Comparison of ENCODE assay signal across 8 cellular contexts in genomic region chr12:132523576-132524331, GRCh38. TPM values are rescaled to one million over a fixed set of nuclear protein-coding genes. Genes with fewer than 3 reads are reported as not detected.
DNase-seq lines count a peak whose midpoint lies in the region; ATAC-seq and TF ChIP-seq lines count a peak whose summit lies in the region.

No MANE protein-coding gene starts in this region.

- peaks cover 7% of the 10 kb centered on the region; the same call in 1 of the 2 replicates for H3K9me3 ChIP-seq in Caco-2

- H3K27me3 Mint-ChIP-seq in Caco-2 (ENCODE audit: insufficient read depth, unreplicated experiment) (no peaks in the 10 kb centered on the region), memory B cell (no peaks in the 10 kb centered on the region)
- H3K27me3 Mint-ChIP-seq in activated CD8-positive, alpha-beta T cell treated with anti-CD3 and anti-CD28 coated beads for 36 hours, result no peaks in the 10 kb centered on the region

- H3K27ac Mint-ChIP-seq in Caco-2 (ENCODE audit: unreplicated experiment) (no peak overlapping the region), memory B cell (no peak overlapping the region)
- H3K27ac Mint-ChIP-seq in activated CD8-positive, alpha-beta T cell treated with anti-CD3 and anti-CD28 coated beads for 36 hours, result no peak overlapping the region

- peaks cover 4% of the 10 kb centered on the region for H3K4me1 Mint-ChIP-seq in Caco-2 (ENCODE audit: low read depth, unreplicated experiment)
- H3K4me1 Mint-ChIP-seq in activated CD8-positive, alpha-beta T cell treated with anti-CD3 and anti-CD28 coated beads for 36 hours (ENCODE audit: low read depth), result peaks cover 6% of the 10 kb centered on the region
- H3K4me1 Mint-ChIP-seq in memory B cell, result peaks cover 18% of the 10 kb centered on the region

- H3K36me3 Mint-ChIP-seq in Caco-2 (ENCODE audit: insufficient read depth, unreplicated experiment) (peaks cover 16% of the 10 kb centered on the region), memory B cell (peaks cover 13% of the 10 kb centered on the region)
- H3K36me3 Mint-ChIP-seq in activated CD8-positive, alpha-beta T cell treated with anti-CD3 and anti-CD28 coated beads for 36 hours (ENCODE audit: low read depth), result peaks cover 7% of the 10 kb centered on the region

- DNase-seq in Caco-2 (peak; percentile 61 to 78), NCI-H345 (lab: John Stamatoyannopoulos, UW) (peak; percentile 28), dorsolateral prefrontal cortex (peak; percentile 74 to 89 (median 82)), memory B cell (ENCODE audit: low spot score in 2 of 2) (peak; percentile 80 to 84)
- peak; percentile 86 for DNase-seq in activated CD8-positive, alpha-beta T cell treated with anti-CD3 and anti-CD28 coated beads for 36 hours
- DNase-seq in stimulated activated CD8-positive, alpha-beta memory T cell treated with anti-CD3 and anti-CD28 coated beads, Interleukin-4, amount 100 ng/mL, for 1 hour (ENCODE audit: low read depth in 2 of 2, low spot score in 1 of 2), result peak; percentile 42 to 47

- H3K4me3 ChIP-seq in Caco-2 (ENCODE audit: low read depth, low read length) (no peak overlapping the region), dorsolateral prefrontal cortex (no peak overlapping the region)

- POLR2A ChIA-PET in Caco-2 (lab: Charles Lee), result no interaction called here
- POLR2A ChIA-PET in activated CD8-positive, alpha-beta T cell treated with anti-CD3 and anti-CD28 coated beads for 36 hours (lab: Charles Lee), result no interaction called here

- H3K4me3 Mint-ChIP-seq in Caco-2 (ENCODE audit: unreplicated experiment), result no peak overlapping the region
- H3K4me3 Mint-ChIP-seq in activated CD8-positive, alpha-beta T cell treated with anti-CD3 and anti-CD28 coated beads for 36 hours, result no peak overlapping the region
- no peak overlapping the region for H3K4me3 Mint-ChIP-seq in memory B cell

- CTCF ChIA-PET in Caco-2 (lab: Charles Lee), result interaction anchor here (0.5 to 1.9 kb wide), 4 partner anchors 84 to 109 kb away, joined by 3 to 25 read pairs (median 5); no protein-coding TSS in a partner anchor
- CTCF ChIA-PET in activated CD8-positive, alpha-beta T cell treated with anti-CD3 and anti-CD28 coated beads for 36 hours (lab: Charles Lee), result interaction anchor here (0.6 to 7.0 kb wide), 18 partner anchors 10 to 206 kb away, joined by 3 to 69 read pairs (median 4); no protein-coding TSS in a partner anchor

- TF ChIP-seq CTCF in Caco-2 (IDR thresholded peaks at IDR 0.05; ENCODE audit: insufficient read depth in 1 of 2, low read depth in 1 of 2, low read length in 1 of 2, severe bottlenecking in 1 of 2, unreplicated experiment in 1 of 2) (peak; percentile 84 to 85), dorsolateral prefrontal cortex (IDR thresholded peaks at IDR 0.05 in 54 of 56, conservative IDR thresholded peaks at IDR 0.05 in 2 of 56; ENCODE audit: low read depth in 1 of 56, partially characterized antibody in 56 of 56) (peak; percentile 58 to 95 (median 90))
- TF ChIP-seq CTCF in activated CD8-positive, alpha-beta T cell treated with anti-CD3 and anti-CD28 coated beads for 36 hours (IDR thresholded peaks at IDR 0.05), result peak; percentile 92

- H3K9me3 Mint-ChIP-seq in Caco-2 (ENCODE audit: unreplicated experiment) (peaks cover 7% of the 10 kb centered on the region), memory B cell (peaks cover 2% of the 10 kb centered on the region)
- no peaks in the 10 kb centered on the region for H3K9me3 Mint-ChIP-seq in activated CD8-positive, alpha-beta T cell treated with anti-CD3 and anti-CD28 coated beads for 36 hours

- intact Hi-C loops in Caco-2 (cut with micrococcal nuclease; ENCODE audit: unreplicated experiment), result loop anchor here (1.0 to 5.0 kb wide), 3 partner anchors 29 to 108 kb away; no protein-coding TSS in a partner anchor
- intact Hi-C loops in activated CD8-positive, alpha-beta T cell treated with anti-CD3 and anti-CD28 coated beads for 36 hours (cut with micrococcal nuclease), result loop anchor here (5.0 kb wide), 1 partner anchor 106 kb away; no protein-coding TSS in a partner anchor
- intact Hi-C loops in dorsolateral prefrontal cortex (cut with DNase I), result loop anchor here (1.0 to 5.0 kb wide), 4 partner anchors 36 to 109 kb away; partner anchors contain the start of gene P2RX2 (in 1 of the 2)

- peak; percentile 51 for ATAC-seq in GM21619 (IDR thresholded peaks at IDR 0.05; ENCODE audit: unreplicated experiment)
- ATAC-seq in activated CD8-positive, alpha-beta T cell treated with anti-CD3 and anti-CD28 coated beads for 36 hours, result peak; percentile 86
- peak; percentile 87 for ATAC-seq in memory B cell (ENCODE audit: low read depth)
- no peak for ATAC-seq in GM18520 (IDR thresholded peaks at IDR 0.05; ENCODE audit: unreplicated experiment)

- peak overlapping the region in 53 of 59 donors; percentile 3 to 90 (median 69) for H3K27ac ChIP-seq in dorsolateral prefrontal cortex

- H3K36me3 ChIP-seq in Caco-2 (ENCODE audit: control insufficient read depth, insufficient read depth, low read length), result no peaks in the 10 kb centered on the region

- BruUV-seq in Caco-2 (replicated peaks; lab: Mats Ljungman, UMichigan), result no TSS peak

- H3K27me3 ChIP-seq in Caco-2 (replicated peaks; ENCODE audit: control insufficient read depth, insufficient read depth, low read length) (no peaks in the 10 kb centered on the region), dorsolateral prefrontal cortex (no peaks in the 10 kb centered on the region)

- H3K4me1 ChIP-seq in Caco-2, result peaks cover 12% of the 10 kb centered on the region

RNA-seq across cellular contexts. Expression of gene FBRSL1, which starts 33.8 kb away (rescaled TPM):
- total RNA-seq in Caco-2 (2022), result 90.3 and 96.1 TPM in 2 replicates
- 10 to 100 TPM; 41.4 to 48.1 TPM for total RNA-seq in activated CD8-positive, alpha-beta T cell treated with anti-CD3 and anti-CD28 coated beads for 36 hours
- total RNA-seq in dorsolateral prefrontal cortex, result 100 to 1,000 TPM in 3 of 120 experiments, 10 to 100 TPM in 117; 41.4 to 125 (median 65.3) TPM

Comparison
In these comparisons a context has a peak if more than half of its experiments do, and no peak if none do; other contexts are left out.
1. DNase-seq: peak in every context shown above with its lines; median percentile 86 in activated CD8-positive, alpha-beta T cell treated with anti-CD3 and anti-CD28 coated beads for 36 hours; 82 in memory B cell; 82 in dorsolateral prefrontal cortex; 70 in Caco-2; 44 in stimulated activated CD8-positive, alpha-beta memory T cell treated with anti-CD3 and anti-CD28 coated beads, Interleukin-4, amount 100 ng/mL, for 1 hour; 28 in NCI-H345.